9 cellular contexts compared by ENCODE assay signal in the genomic region with DNA sequence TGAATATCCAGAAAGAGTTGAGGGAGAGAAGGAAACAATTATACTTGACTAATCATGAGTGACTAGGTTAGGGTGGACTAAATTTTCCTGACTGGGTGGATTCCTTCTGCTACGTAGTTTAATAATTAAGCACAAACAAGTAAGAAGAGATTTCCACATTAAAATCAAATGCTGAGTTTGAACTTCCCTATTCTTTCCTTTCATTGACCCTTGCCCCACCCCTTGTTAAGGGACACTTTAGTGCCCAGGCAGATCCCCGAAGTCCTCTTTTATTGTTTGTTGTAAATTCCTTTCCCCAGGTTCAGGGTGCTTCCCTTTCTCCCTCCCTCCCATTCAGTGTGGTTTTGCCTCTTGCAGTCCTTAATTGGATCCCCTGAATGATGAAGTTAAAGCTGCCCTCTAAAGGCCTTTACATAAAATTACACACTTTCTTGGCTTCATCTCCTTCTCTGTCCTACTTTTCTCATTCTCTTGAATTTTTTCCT. TPM values are rescaled to one million over a fixed set of nuclear protein-coding genes. Genes with fewer than 3 reads are reported as not detected.
A peak's percentile ranks its signal among the peaks of the same experiment; 100 is the strongest.
DNase-seq lines count a peak whose midpoint lies in the region; ATAC-seq and TF ChIP-seq lines count a peak whose summit lies in the region.
"Had no signal": no experiment of that assay in that cellular context is flagged by ENCODE, and none has a peak within 500 bp of the region (broad histone marks: within the 10 kb centered on the region; RNA-seq: fewer than 3 reads in every experiment).

No MANE protein-coding gene starts in this region.

- no peaks in the 10 kb centered on the region for H3K4me1 ChIP-seq in breast epithelium
- H3K4me1 ChIP-seq in NT2/D1 (ENCODE audit: insufficient read depth, insufficient read length), result no peaks in the 10 kb centered on the region
- no peaks in the 10 kb centered on the region for H3K4me1 ChIP-seq in foreskin keratinocyte

- TF ChIP-seq CTCF in MCF 10A (IDR thresholded peaks at IDR 0.05; ENCODE audit: unreplicated experiment), result peak; percentile 20
- peak in 1 of 3 donors; percentile 21 for TF ChIP-seq CTCF in breast epithelium (IDR thresholded peaks at IDR 0.05)
- TF ChIP-seq CTCF in foreskin keratinocyte (conservative IDR thresholded peaks at IDR 0.05), result peak; percentile 53
- peak; percentile 54 for TF ChIP-seq CTCF in type B pancreatic cell (conservative IDR thresholded peaks at IDR 0.05)

- H3K4me3 Mint-ChIP-seq in MCF 10A (ENCODE audit: unreplicated experiment) (no peak overlapping the region), type B pancreatic cell (no peak overlapping the region)
- no peak overlapping the region for H3K4me3 Mint-ChIP-seq in activated CD4-positive, alpha-beta memory T cell treated with anti-CD3 and anti-CD28 coated beads for 36 hours
- H3K4me3 Mint-ChIP-seq: activated B cell treated with CpG ODN at 0.5 μM for 24 hours had no signal

- DNase-seq in MCF 10A (ENCODE audit: unreplicated experiment) (peak; percentile 47), breast epithelium (ENCODE audit: low spot score in 2 of 2) (no peak), NT2/D1 (ENCODE audit: low read depth, low spot score) (peak; percentile 30), foreskin keratinocyte (peak; percentile 4 to 31), type B pancreatic cell (ENCODE audit: extremely low spot score, unreplicated experiment) (no peak), head of caudate nucleus (no peak)
- DNase-seq in activated CD4-positive, alpha-beta memory T cell treated with anti-CD3 and anti-CD28 coated beads for 36 hours, result no peak
- DNase-seq: activated B cell treated with CpG ODN at 0.5 μM for 24 hours had no signal

- H3K36me3 Mint-ChIP-seq in MCF 10A (ENCODE audit: insufficient read depth, unreplicated experiment), result no peaks in the 10 kb centered on the region
- H3K36me3 Mint-ChIP-seq in type B pancreatic cell, result no peaks in the 10 kb centered on the region
- H3K36me3 Mint-ChIP-seq in activated CD4-positive, alpha-beta memory T cell treated with anti-CD3 and anti-CD28 coated beads for 36 hours, result no peaks in the 10 kb centered on the region

- H3K4me3 ChIP-seq in breast epithelium (no peak overlapping the region), NT2/D1 (ENCODE audit: insufficient read length, low read depth) (no peak overlapping the region)

- POLR2A ChIA-PET in MCF 10A (lab: Yijun Ruan, JAX), result interaction anchor here (0.9 to 1.0 kb wide), 2 partner anchors 10 to 118 kb away, joined by 3 to 4 read pairs; no protein-coding TSS in a partner anchor
- POLR2A ChIA-PET in activated CD4-positive, alpha-beta memory T cell treated with anti-CD3 and anti-CD28 coated beads for 36 hours (lab: Charles Lee), result no interaction called here

- H3K9me3 Mint-ChIP-seq in MCF 10A (ENCODE audit: unreplicated experiment) (no peaks in the 10 kb centered on the region), type B pancreatic cell (no peaks in the 10 kb centered on the region)
- H3K9me3 Mint-ChIP-seq in activated CD4-positive, alpha-beta memory T cell treated with anti-CD3 and anti-CD28 coated beads for 36 hours, result no peaks in the 10 kb centered on the region
- H3K9me3 Mint-ChIP-seq: activated B cell treated with CpG ODN at 0.5 μM for 24 hours had no signal

- H3K27ac ChIP-seq in breast epithelium, result no peak overlapping the region
- H3K27ac ChIP-seq in foreskin keratinocyte, result no peak overlapping the region

- ATAC-seq in foreskin keratinocyte (peak; percentile 70), HG03378 (IDR thresholded peaks at IDR 0.05; ENCODE audit: unreplicated experiment) (no peak)

- TF ChIP-seq POLR2A in breast epithelium (IDR thresholded peaks at IDR 0.05), result no peak

- H3K27ac Mint-ChIP-seq in MCF 10A (ENCODE audit: low read depth, unreplicated experiment), result no peak overlapping the region
- H3K27ac Mint-ChIP-seq in type B pancreatic cell, result peak overlapping the region; percentile 14
- no peak overlapping the region for H3K27ac Mint-ChIP-seq in activated CD4-positive, alpha-beta memory T cell treated with anti-CD3 and anti-CD28 coated beads for 36 hours
- H3K27ac Mint-ChIP-seq: activated B cell treated with CpG ODN at 0.5 μM for 24 hours had no signal

- CTCF ChIA-PET in MCF 10A (lab: Yijun Ruan, JAX), result interaction anchor here (0.7 to 1.4 kb wide), 6 partner anchors 11 to 217 kb away, joined by 3 to 6 read pairs (median 4); no protein-coding TSS in a partner anchor
- CTCF ChIA-PET in activated CD4-positive, alpha-beta memory T cell treated with anti-CD3 and anti-CD28 coated beads for 36 hours (lab: Charles Lee), result interaction anchor here (0.9 to 1.2 kb wide), 2 partner anchors 11 to 119 kb away, joined by 4 to 6 read pairs; no protein-coding TSS in a partner anchor

- intact Hi-C loops in MCF 10A (cut with micrococcal nuclease), result loop anchor here (1.0 to 2.0 kb wide), 2 partner anchors 118 to 281 kb away; no protein-coding TSS in a partner anchor
- intact Hi-C loops in breast epithelium (cut with DNase I; ENCODE audit: low total_unique reads), result no loop called here
- intact Hi-C loops in activated CD4-positive, alpha-beta memory T cell treated with anti-CD3 and anti-CD28 coated beads for 36 hours (cut with micrococcal nuclease), result no loop called here
- intact Hi-C loops in head of caudate nucleus (cut with DNase I), result no loop called here

- no peaks in the 10 kb centered on the region for H3K36me3 ChIP-seq in breast epithelium
- no peaks in the 10 kb centered on the region for H3K36me3 ChIP-seq in NT2/D1 (ENCODE audit: insufficient read depth, insufficient read length, low read length)

- no peak overlapping the region for H3K9ac ChIP-seq in NT2/D1 (ENCODE audit: insufficient read length, low read depth)

- H3K27me3 Mint-ChIP-seq in MCF 10A (ENCODE audit: insufficient read depth, unreplicated experiment) (no peaks in the 10 kb centered on the region), type B pancreatic cell (no peaks in the 10 kb centered on the region)
- H3K27me3 Mint-ChIP-seq in activated CD4-positive, alpha-beta memory T cell treated with anti-CD3 and anti-CD28 coated beads for 36 hours, result peaks cover 2% of the 10 kb centered on the region

- H3K9me3 ChIP-seq in breast epithelium (no peaks in the 10 kb centered on the region), NT2/D1 (ENCODE audit: insufficient read depth, low read length) (no peaks in the 10 kb centered on the region)

- BruUV-seq in MCF 10A (replicated peaks; lab: Mats Ljungman, UMichigan), result no TSS peak

- H3K27me3 ChIP-seq in breast epithelium (no peaks in the 10 kb centered on the region), NT2/D1 (ENCODE audit: insufficient read depth, insufficient read length) (no peaks in the 10 kb centered on the region), foreskin keratinocyte (no peaks in the 10 kb centered on the region)

- H3K4me1 Mint-ChIP-seq in MCF 10A (ENCODE audit: insufficient read depth, unreplicated experiment), result peaks cover 6% of the 10 kb centered on the region
- H3K4me1 Mint-ChIP-seq in type B pancreatic cell (ENCODE audit: unreplicated experiment), result peaks cover 6% of the 10 kb centered on the region
- H3K4me1 Mint-ChIP-seq in activated CD4-positive, alpha-beta memory T cell treated with anti-CD3 and anti-CD28 coated beads for 36 hours (ENCODE audit: low read depth), result no peaks in the 10 kb centered on the region
- H3K4me1 Mint-ChIP-seq: activated B cell treated with CpG ODN at 0.5 μM for 24 hours had no signal

RNA-seq across cellular contexts. Expression of a gene that starts 8.8 kb away (rescaled TPM):
- not detected in 2 replicates for total RNA-seq in MCF 10A (2022)
- not detected for total RNA-seq in breast epithelium
- not detected in 2 replicates for total RNA-seq in foreskin keratinocyte
- polyA plus RNA-seq in foreskin keratinocyte, result not detected in 2 replicates
- not detected in 2 replicates for total RNA-seq in type B pancreatic cell (ENCODE audit: low replicate concordance)
- total RNA-seq in activated CD4-positive, alpha-beta memory T cell treated with anti-CD3 and anti-CD28 coated beads for 36 hours, result not detected
- total RNA-seq: activated B cell treated with CpG ODN at 0.5 μM for 24 hours had no signal

Comparison
In these comparisons a context has a peak if more than half of its experiments do, and no peak if none do; other contexts are left out.
1. DNase-seq: peak in MCF 10A (single experiment), NT2/D1 (single experiment) and foreskin keratinocyte (2 of 2); none in breast epithelium (0 of 2), type B pancreatic cell (single experiment), activated CD4-positive, alpha-beta memory T cell treated with anti-CD3 and anti-CD28 coated beads for 36 hours (single experiment) and head of caudate nucleus (0 of 42).